Comparison of ENCODE assay signal across 35 cellular contexts in the genomic region with DNA sequence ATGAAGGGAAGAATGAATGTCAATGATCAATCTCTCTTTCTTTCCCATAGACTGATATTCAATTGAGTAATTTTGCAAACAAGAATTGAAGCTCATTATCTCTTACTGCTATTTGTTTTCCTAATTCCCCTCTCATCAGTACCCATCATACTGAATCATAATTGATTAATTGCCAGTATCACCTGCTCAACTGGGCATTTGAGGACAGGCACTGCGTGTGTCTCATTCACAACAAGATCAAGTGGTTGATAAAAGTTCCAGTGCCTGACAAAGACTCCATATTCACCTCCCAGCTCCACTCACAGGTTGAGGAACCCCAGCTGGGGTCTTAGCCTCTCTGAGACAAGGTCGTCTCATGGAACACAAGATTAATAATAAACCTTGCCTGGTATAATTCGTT.
DNase-seq lines count a peak whose midpoint lies in the region; ATAC-seq, FAIRE-seq and TF ChIP-seq lines count a peak whose summit lies in the region.
"Had no signal": no experiment of that assay in that cellular context is flagged by ENCODE, and none has a peak within 500 bp of the region (broad histone marks: within the 10 kb centered on the region; RNA-seq: fewer than 3 reads in every experiment).

No MANE protein-coding gene starts in this region.

- WGBS in GM12878 (ENCODE audit: insufficient coverage, insufficient replicate concordance, low lambda C conversion rate, missing lambda C conversion rate): 92% methylated on average over 3 of the region's 3 CpGs

- H2AFZ ChIP-seq in GM12878 (ENCODE audit: control insufficient read depth, low read depth, low read length) (no peak overlapping the region), osteoblast (ENCODE audit: low read length) (no peak overlapping the region)

- no peak for TF ChIP-seq CTCF in GM12878 (IDR thresholded peaks at IDR 0.05 in 2 of 3, conservative IDR thresholded peaks at IDR 0.05 in 1 of 3; ENCODE audit: control insufficient read depth in 2 of 3, extremely low read depth in 1 of 3, insufficient read depth in 1 of 3, low read depth in 3 of 3, low read length in 3 of 3)
- no peak for TF ChIP-seq CTCF in osteoblast (IDR thresholded peaks at IDR 0.05; ENCODE audit: extremely low read depth, low read depth, low read length)
- TF ChIP-seq CTCF in subcutaneous adipose tissue (IDR thresholded peaks at IDR 0.05; ENCODE audit: low read depth): peak; percentile 2

- intact Hi-C loops in GM12878 (cut with micrococcal nuclease; ENCODE audit: unreplicated experiment): no loop called here

- POLR2A ChIA-PET in GM12878 (lab: Charles Lee): no interaction called here

- H3K79me2 ChIP-seq in GM12878 (ENCODE audit: control insufficient read depth, insufficient read depth, low read length): no peaks in the 10 kb centered on the region
- no peaks in the 10 kb centered on the region for H3K79me2 ChIP-seq in osteoblast (ENCODE audit: insufficient read depth, low read length)

- H3K9me3 ChIP-seq in GM12878 (replicated peaks; ENCODE audit: control insufficient read depth, insufficient read depth, low read length) (peaks cover 4% of the 10 kb centered on the region; the same call in 2 of the 3 replicates), osteoblast (ENCODE audit: low read depth, low read length) (peaks cover 1% of the 10 kb centered on the region)
- H3K9me3 ChIP-seq: BE2C had no signal

- RAD21 ChIA-PET in GM12878 (lab: Charles Lee; ENCODE audit: unreplicated experiment): no interaction called here

- no peak overlapping the region for H3K4me3 ChIP-seq in GM12878
- no peak overlapping the region for H3K4me3 ChIP-seq in osteoblast (ENCODE audit: insufficient read depth, low read length)
- H3K4me3 ChIP-seq: A549; BLaER1; BLaER1 treated with 17β-estradiol and CSF1 and Interleukin-3, amounts not matched to agents 10 nM and 100 nM had no signal

- H3K36me3 ChIP-seq in GM12878 (ENCODE audit: control insufficient read depth in 2 of 2, insufficient read depth in 2 of 2, low read length in 1 of 2) (no peaks in the 10 kb centered on the region), osteoblast (ENCODE audit: insufficient read depth, low read length) (no peaks in the 10 kb centered on the region)
- H3K36me3 ChIP-seq: BE2C; BLaER1; BLaER1 treated with 17β-estradiol and CSF1 and Interleukin-3, amounts not matched to agents 10 nM and 100 nM had no signal

- no peak for TF ChIP-seq EP300 in GM12878 (IDR thresholded peaks at IDR 0.05; ENCODE audit: borderline replicate concordance in 1 of 2, control insufficient read depth in 1 of 2, low read depth in 2 of 2, low read length in 2 of 2)

- H3K27me3 ChIP-seq in GM12878 (replicated peaks in 1 of 2; ENCODE audit: control insufficient read depth in 2 of 2, insufficient read depth in 2 of 2, low read length in 1 of 2) (no peaks in the 10 kb centered on the region), osteoblast (ENCODE audit: insufficient read depth, low read length) (no peaks in the 10 kb centered on the region)
- H3K27me3 ChIP-seq: BLaER1; BLaER1 treated with 17β-estradiol and CSF1 and Interleukin-3, amounts not matched to agents 10 nM and 100 nM had no signal

- H4K20me1 ChIP-seq in GM12878 (ENCODE audit: control insufficient read depth, insufficient read depth) (no peaks in the 10 kb centered on the region), osteoblast (ENCODE audit: insufficient read depth, low read length) (no peaks in the 10 kb centered on the region)
- H4K20me1 ChIP-seq: BLaER1; BLaER1 treated with 17β-estradiol and CSF1 and Interleukin-3, amounts not matched to agents 10 nM and 100 nM had no signal

- no peak overlapping the region for H3K4me2 ChIP-seq in GM12878 (ENCODE audit: control insufficient read depth, insufficient read depth)
- no peak overlapping the region for H3K4me2 ChIP-seq in osteoblast (ENCODE audit: insufficient read depth, low read length)
- H3K4me2 ChIP-seq: A549; BLaER1; BLaER1 treated with 17β-estradiol and CSF1 and Interleukin-3, amounts not matched to agents 10 nM and 100 nM had no signal

- peaks cover 16% of the 10 kb centered on the region; the same call in 1 of the 2 replicates for H3K4me1 ChIP-seq in GM12878 (ENCODE audit: control insufficient read depth, insufficient read depth, low read length)
- no peaks in the 10 kb centered on the region for H3K4me1 ChIP-seq in osteoblast (ENCODE audit: insufficient read depth, low read length)
- H3K4me1 ChIP-seq: A549; BE2C; BLaER1; BLaER1 treated with 17β-estradiol and CSF1 and Interleukin-3, amounts not matched to agents 10 nM and 100 nM; Caco-2 had no signal

- no peak for ATAC-seq in GM12878
- ATAC-seq in GM18502 (IDR thresholded peaks at IDR 0.05; ENCODE audit: poor library complexity, unreplicated experiment): no peak
- no peak for ATAC-seq in HG03457 (IDR thresholded peaks at IDR 0.05; ENCODE audit: unreplicated experiment)
- ATAC-seq: A549; CD8-positive, alpha-beta T cell had no signal

- CTCF ChIA-PET in GM12878 (lab: Yijun Ruan, JAX): interaction anchor here (1.0 to 1.3 kb wide), 2 partner anchors 16 to 31 kb away, joined by 3 read pairs; no protein-coding TSS in a partner anchor

- no peak for DNase-seq in GM12878 (ENCODE audit: low read depth, low spot score)
- peak; percentile 38 for DNase-seq in osteoblast (ENCODE audit: insufficient read length, low spot score, missing footprints)
- no peak for DNase-seq in urothelium cell line (ENCODE audit: low spot score)
- DNase-seq in NCI-H2196 treated with DMSO at 0.1 percent for 48 hours (lab: John Stamatoyannopoulos, UW; ENCODE audit: unreplicated experiment): no peak
- no peak for DNase-seq in NCI-H2029 treated with DMSO at 0.1 percent for 48 hours (lab: John Stamatoyannopoulos, UW)
- DNase-seq: 8988T; ACHN; AML-193; BE2C; C1 segment of cervical spinal cord; Caco-2; Calu3; CD4-positive, alpha-beta memory T cell; CD4-positive, alpha-beta T cell; CD4-positive, CD25-positive, alpha-beta regulatory T cell; CD8-positive, alpha-beta memory T cell; CD8-positive, alpha-beta T cell; COR-L47; DMS 273 treated with DMSO at 0.1 percent for 48 hours; DMS153; DMS53; DMS79; DMS79 treated with DMSO at 0.1 percent for 48 hours; DND-41; EL had no signal

- BruUV-seq in GM12878 (replicated peaks; lab: Mats Ljungman, UMichigan): no TSS peak

- no peak for FAIRE-seq in GM12878 (lab: Jason Lieb, UNC)
- FAIRE-seq in urothelium cell line (lab: Jason Lieb, UNC): peak; percentile 9
- FAIRE-seq: A204.1, A549, D721Med had no signal

- SMC1A ChIA-PET in GM12878 (lab: Charles Lee; ENCODE audit: uncharacterized antibody, unreplicated experiment): interaction anchor here (0.6 to 1.9 kb wide), 3 partner anchors 9 to 393 kb away, joined by 3 to 6 read pairs (median 3); no protein-coding TSS in a partner anchor

- in situ Hi-C loops in GM12878 (cut with MboI): no loop called here

- H3K27ac ChIP-seq in GM12878 (ENCODE audit: control insufficient read depth, insufficient read depth) (no peak overlapping the region), osteoblast (ENCODE audit: low read depth, low read length) (no peak overlapping the region)
- H3K27ac ChIP-seq: 22Rv1; A549; BLaER1; BLaER1 treated with 17β-estradiol and CSF1 and Interleukin-3, amounts not matched to agents 10 nM and 100 nM; C4-2B had no signal

- no peak for TF ChIP-seq RAD21 in GM12878 (IDR thresholded peaks at IDR 0.05; ENCODE audit: insufficient read depth, low read depth, low read length)

- no peak overlapping the region for H3K9ac ChIP-seq in GM12878 (ENCODE audit: control insufficient read depth, insufficient read depth, low read length)
- H3K9ac ChIP-seq: BLaER1; BLaER1 treated with 17β-estradiol and CSF1 and Interleukin-3, amounts not matched to agents 10 nM and 100 nM had no signal

- TF ChIP-seq POLR2A in GM12878 (IDR thresholded peaks at IDR 0.05; ENCODE audit: low read depth, low read length): no peak

TF ChIP-seq in GM12878, 131 proteins besides CTCF, POLR2A, EP300 and RAD21:
- TF ChIP-seq POU2F2 (IDR thresholded peaks at IDR 0.05; ENCODE audit: borderline replicate concordance, low read depth, low read length) (no peak), NFXL1 (IDR thresholded peaks at IDR 0.05; ENCODE audit: borderline replicate concordance) (peak; percentile 34; the same call in 1 of the 2 replicates), BACH1 (IDR thresholded peaks at IDR 0.05; ENCODE audit: borderline replicate concordance) (no peak), SMAD5 (IDR thresholded peaks at IDR 0.05; ENCODE audit: low read depth) (no peak), ETV6 (conservative IDR thresholded peaks at IDR 0.05 in 1 of 2, IDR thresholded peaks at IDR 0.05 in 1 of 2; ENCODE audit: borderline replicate concordance in 1 of 2, low read depth in 1 of 2) (peak in 1 of 2 experiments; percentile 66; a peak in 1 of 4 replicates)
